ENCODE assay signal across 17 cellular contexts in the genomic region with DNA sequence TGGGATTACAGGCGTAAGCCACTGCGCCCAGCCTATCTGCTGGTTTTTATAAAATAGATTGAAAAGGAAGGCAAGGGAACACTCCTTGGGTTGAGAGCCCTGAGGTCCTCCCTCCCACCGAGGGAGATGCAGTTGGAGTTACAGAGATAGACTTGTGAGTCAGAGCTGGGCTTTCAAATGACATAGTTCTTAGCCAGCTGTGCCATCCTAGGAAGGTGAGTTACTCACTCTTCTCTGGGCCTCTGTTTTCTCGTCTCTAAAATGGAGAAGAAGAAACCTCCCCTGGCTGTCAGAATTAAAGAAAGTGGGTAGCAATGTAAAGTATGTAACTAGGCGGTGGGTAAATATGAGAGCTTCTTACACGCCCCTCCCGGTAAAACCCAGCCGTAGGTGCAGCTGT. TPM values are rescaled to one million over a fixed set of nuclear protein-coding genes. Genes with fewer than 3 reads are reported as not detected.
A peak's percentile ranks its signal among the peaks of the same experiment; 100 is the strongest.
DNase-seq lines count a peak whose midpoint lies in the region; ATAC-seq and TF ChIP-seq lines count a peak whose summit lies in the region.
"Had no signal": no experiment of that assay in that cellular context is flagged by ENCODE, and none has a peak within 500 bp of the region (broad histone marks: within the 10 kb centered on the region; RNA-seq: fewer than 3 reads in every experiment).

No MANE protein-coding gene starts in this region.

- no peak for TF ChIP-seq CTCF in heart right ventricle (IDR thresholded peaks at IDR 0.05)
- no peak for TF ChIP-seq CTCF in gastroesophageal sphincter (IDR thresholded peaks at IDR 0.05)

- peaks cover 10 to 25% of the 10 kb centered on the region in 2 donors for H3K27me3 Mint-ChIP-seq in stimulated activated naive B cell treated with anti-CD40 and anti-IgM and Interleukin-4, amounts not matched to agents 10 μg/mL and 1 μg/mL and 100 μg/mL, for 72 hours
- H3K27me3 Mint-ChIP-seq in activated CD4-positive, alpha-beta memory T cell treated with anti-CD3 and anti-CD28 coated beads for 36 hours, result peaks cover 24% of the 10 kb centered on the region
- peaks cover 60% of the 10 kb centered on the region for H3K27me3 Mint-ChIP-seq in activated T-cell treated with anti-CD3 and anti-CD28 coated beads, Interleukin-2, amount 50 U/mL, for 24 hours

- CTCF ChIA-PET in activated CD4-positive, alpha-beta memory T cell treated with anti-CD3 and anti-CD28 coated beads for 36 hours (lab: Charles Lee), result no interaction called here

- peaks cover 0 to 14% (median 3%) of the 10 kb centered on the region in 7 donors for H3K27me3 ChIP-seq in heart right ventricle
- no peaks in the 10 kb centered on the region for H3K27me3 ChIP-seq in right cardiac atrium (ENCODE audit: control insufficient read depth, insufficient read depth)
- no peaks in the 10 kb centered on the region for H3K27me3 ChIP-seq in gastroesophageal sphincter
- H3K27me3 ChIP-seq: upper lobe of right lung had no signal

- H3K4me3 ChIP-seq in heart right ventricle (no peak overlapping the region), right cardiac atrium (ENCODE audit: low read length) (no peak overlapping the region), gastroesophageal sphincter (no peak overlapping the region)
- H3K4me3 ChIP-seq: upper lobe of right lung had no signal

- ATAC-seq in heart right ventricle (no peak), right cardiac atrium (no peak), SK-N-SH treated with all-trans-retinoic acid at 6 μM for 48 hours (peak; percentile 46), gastroesophageal sphincter (no peak)
- ATAC-seq in stimulated activated naive B cell treated with anti-CD40 and anti-IgM and Interleukin-4, amounts not matched to agents 10 μg/mL and 1 μg/mL and 100 μg/mL, for 72 hours (replicated peaks), result peak in 1 of 2 donors; percentile 35
- ATAC-seq: activated naive CD8-positive, alpha-beta T cell treated with anti-CD3 and anti-CD28 coated beads, Interleukin-2, amount 50 U/mL, for 24 hours; left colon; upper lobe of right lung had no signal

- H3K9me3 ChIP-seq in heart right ventricle (peaks cover 0 to 6% (median under 1%) of the 10 kb centered on the region in 11 donors), right cardiac atrium (ENCODE audit: control insufficient read depth, low read length) (no peaks in the 10 kb centered on the region), gastroesophageal sphincter (no peaks in the 10 kb centered on the region)
- H3K9me3 ChIP-seq: upper lobe of right lung had no signal

- H3K36me3 ChIP-seq in heart right ventricle (peaks cover 0 to 11% (median 0%) of the 10 kb centered on the region in 9 donors), gastroesophageal sphincter (no peaks in the 10 kb centered on the region)
- H3K36me3 ChIP-seq: upper lobe of right lung had no signal

- POLR2A ChIA-PET in activated CD4-positive, alpha-beta memory T cell treated with anti-CD3 and anti-CD28 coated beads for 36 hours (lab: Charles Lee), result no interaction called here

- H3K4me1 ChIP-seq in heart right ventricle (peaks cover 14 to 89% (median 71%) of the 10 kb centered on the region in 9 donors), right cardiac atrium (ENCODE audit: control insufficient read depth, insufficient read depth, low read length) (peaks cover 30% of the 10 kb centered on the region), gastroesophageal sphincter (peaks cover 7 to 82% (median 23%) of the 10 kb centered on the region in 3 donors)

- intact Hi-C loops in heart right ventricle (cut with DNase I) (loop anchor here in 6 of 10 donors (5.0 kb wide), 3 partner anchors 33 to 43 kb away; no protein-coding TSS in a partner anchor), right cardiac atrium (cut with DNase I) (loop anchor here in 1 of 4 donors (5.0 kb wide), 1 partner anchor 33 kb away; no protein-coding TSS in a partner anchor)
- intact Hi-C loops in activated CD4-positive, alpha-beta memory T cell treated with anti-CD3 and anti-CD28 coated beads for 36 hours (cut with micrococcal nuclease), result no loop called here

- 35 to 85% methylated on average over 8 of the region's 8 CpGs for WGBS in heart right ventricle, 2 donors
- WGBS in right cardiac atrium, result 85% methylated on average over 8 of the region's 8 CpGs
- 91 to 97% methylated on average over 4 to 5 of the region's 8 CpGs for WGBS in gastroesophageal sphincter (ENCODE audit: low coverage in 1 of 2), 2 donors

- peak overlapping the region; percentile 16 for H3K27ac Mint-ChIP-seq in stimulated activated naive B cell treated with anti-CD40 and anti-IgM and Interleukin-4, amounts not matched to agents 10 μg/mL and 1 μg/mL and 100 μg/mL, for 72 hours
- H3K27ac Mint-ChIP-seq in activated CD4-positive, alpha-beta memory T cell treated with anti-CD3 and anti-CD28 coated beads for 36 hours, result no peak overlapping the region
- no peak overlapping the region for H3K27ac Mint-ChIP-seq in activated T-cell treated with anti-CD3 and anti-CD28 coated beads, Interleukin-2, amount 50 U/mL, for 24 hours
- H3K27ac Mint-ChIP-seq: activated B cell treated with CpG ODN at 0.5 μM for 24 hours; activated naive CD8-positive, alpha-beta T cell treated with anti-CD3 and anti-CD28 coated beads, Interleukin-2, amount 50 U/mL, for 24 hours had no signal

- peak overlapping the region; percentile 48 to 56 for H3K4me3 Mint-ChIP-seq in stimulated activated naive B cell treated with anti-CD40 and anti-IgM and Interleukin-4, amounts not matched to agents 10 μg/mL and 1 μg/mL and 100 μg/mL, for 72 hours
- no peak overlapping the region for H3K4me3 Mint-ChIP-seq in activated CD4-positive, alpha-beta memory T cell treated with anti-CD3 and anti-CD28 coated beads for 36 hours
- H3K4me3 Mint-ChIP-seq in activated T-cell treated with anti-CD3 and anti-CD28 coated beads, Interleukin-2, amount 50 U/mL, for 24 hours, result no peak overlapping the region
- H3K4me3 Mint-ChIP-seq: activated B cell treated with CpG ODN at 0.5 μM for 24 hours; activated naive CD8-positive, alpha-beta T cell treated with anti-CD3 and anti-CD28 coated beads, Interleukin-2, amount 50 U/mL, for 24 hours had no signal

- H3K9me3 Mint-ChIP-seq in stimulated activated naive B cell treated with anti-CD40 and anti-IgM and Interleukin-4, amounts not matched to agents 10 μg/mL and 1 μg/mL and 100 μg/mL, for 72 hours, result peaks cover 0 to 4% of the 10 kb centered on the region in 2 donors
- peaks cover 4% of the 10 kb centered on the region for H3K9me3 Mint-ChIP-seq in activated CD4-positive, alpha-beta memory T cell treated with anti-CD3 and anti-CD28 coated beads for 36 hours
- H3K9me3 Mint-ChIP-seq in activated T-cell treated with anti-CD3 and anti-CD28 coated beads, Interleukin-2, amount 50 U/mL, for 24 hours, result no peaks in the 10 kb centered on the region
- H3K9me3 Mint-ChIP-seq: activated naive CD8-positive, alpha-beta T cell treated with anti-CD3 and anti-CD28 coated beads, Interleukin-2, amount 50 U/mL, for 24 hours had no signal

- peaks cover 32 to 66% of the 10 kb centered on the region in 2 donors for H3K4me1 Mint-ChIP-seq in stimulated activated naive B cell treated with anti-CD40 and anti-IgM and Interleukin-4, amounts not matched to agents 10 μg/mL and 1 μg/mL and 100 μg/mL, for 72 hours
- peaks cover 15% of the 10 kb centered on the region for H3K4me1 Mint-ChIP-seq in activated CD4-positive, alpha-beta memory T cell treated with anti-CD3 and anti-CD28 coated beads for 36 hours (ENCODE audit: low read depth)
- H3K4me1 Mint-ChIP-seq in activated T-cell treated with anti-CD3 and anti-CD28 coated beads, Interleukin-2, amount 50 U/mL, for 24 hours (ENCODE audit: low read depth), result peaks cover 27% of the 10 kb centered on the region

- DNase-seq in heart right ventricle (no peak), right cardiac atrium (no peak), DMS153 treated with DMSO at 0.1 percent for 48 hours (lab: John Stamatoyannopoulos, UW; ENCODE audit: unreplicated experiment) (no peak)
- DNase-seq in stimulated activated naive B cell treated with anti-CD40 and anti-IgM and Interleukin-4, amounts not matched to agents 10 μg/mL and 1 μg/mL and 100 μg/mL, for 72 hours, result no peak
- no peak for DNase-seq in activated CD4-positive, alpha-beta memory T cell treated with anti-CD3 and anti-CD28 coated beads for 36 hours
- no peak for DNase-seq in activated T-cell treated with anti-CD3 and anti-CD28 coated beads, Interleukin-2, amount 50 U/mL, for 24 hours
- DNase-seq: activated B cell treated with CpG ODN at 0.5 μM for 24 hours; activated naive CD8-positive, alpha-beta T cell treated with anti-CD3 and anti-CD28 coated beads, Interleukin-2, amount 50 U/mL, for 24 hours; activated T-cell treated with anti-CD3 and anti-CD28 coated beads for 4 hours; DMS153; Karpas-422; left colon; stimulated activated CD4-positive, alpha-beta T cell treated with anti-CD3 and anti-CD28 coated beads, Interleukin-15, amount 100 ng/mL, for 24 hours had no signal

- no peak for TF ChIP-seq POLR2A in gastroesophageal sphincter (IDR thresholded peaks at IDR 0.05)

- peaks cover 20 to 29% of the 10 kb centered on the region in 2 donors for H3K36me3 Mint-ChIP-seq in stimulated activated naive B cell treated with anti-CD40 and anti-IgM and Interleukin-4, amounts not matched to agents 10 μg/mL and 1 μg/mL and 100 μg/mL, for 72 hours
- no peaks in the 10 kb centered on the region for H3K36me3 Mint-ChIP-seq in activated CD4-positive, alpha-beta memory T cell treated with anti-CD3 and anti-CD28 coated beads for 36 hours
- no peaks in the 10 kb centered on the region for H3K36me3 Mint-ChIP-seq in activated T-cell treated with anti-CD3 and anti-CD28 coated beads, Interleukin-2, amount 50 U/mL, for 24 hours (ENCODE audit: low read depth)

- H3K27ac ChIP-seq in heart right ventricle (peak overlapping the region in 9 of 10 donors; percentile 24 to 95 (median 93)), right cardiac atrium (ENCODE audit: low read length) (no peak overlapping the region), gastroesophageal sphincter (peak overlapping the region in 3 of 4 donors; percentile 14 to 90 (median 27))
- H3K27ac ChIP-seq: upper lobe of right lung had no signal

- no peak for TF ChIP-seq EP300 in gastroesophageal sphincter (IDR thresholded peaks at IDR 0.05)

TF ChIP-seq in SK-N-SH treated with all-trans-retinoic acid at 6 μM for 48 hours, 23 proteins besides CTCF, POLR2A, EP300 and RAD21 (continues in another document):
- TF ChIP-seq OSR1 (CRISPR knock-in tag; IDR thresholded peaks at IDR 0.05) (no peak), ESRRG (CRISPR knock-in tag; IDR thresholded peaks at IDR 0.05) (no peak), ZNF8 (CRISPR knock-in tag; IDR thresholded peaks at IDR 0.05) (no peak)

RNA-seq across cellular contexts. Expression of a gene that starts 2.4 kb away (rescaled TPM):
- total RNA-seq in heart right ventricle (100 to 1,000 TPM in 9 of 10 donors, 10 to 100 TPM in 1; 91.5 to 132 (median 112) TPM), right cardiac atrium (100 to 1,000 TPM in 1 of 4 donors, 10 to 100 TPM in 3; 85.6 to 106 (median 87.8) TPM), gastroesophageal sphincter (100 to 1,000 TPM; 164 to 225 (median 179) TPM)
- polyA plus RNA-seq in heart right ventricle (100 to 1,000 TPM; 103 to 111 TPM), right cardiac atrium (61.9 TPM)
- total RNA-seq in activated CD4-positive, alpha-beta memory T cell treated with anti-CD3 and anti-CD28 coated beads for 36 hours, result 100 to 1,000 TPM; 238 to 240 TPM

RNA-seq across cellular contexts. Expression of a gene that starts 39.2 kb away (rescaled TPM):
- 1 to 10 TPM; 1.9 to 6.9 (median 4.6) TPM for total RNA-seq in heart right ventricle
- 1 to 10 TPM; 4.8 to 7.6 TPM for polyA plus RNA-seq in heart right ventricle
- total RNA-seq in right cardiac atrium, result 1 to 10 TPM in 3 of 4 donors, under 1 TPM in 1; 0.74 to 2.8 (median 1.9) TPM
- polyA plus RNA-seq in right cardiac atrium, result 2.1 TPM
- 1 to 10 TPM in 3 of 4 donors, under 1 TPM in 1; 0.81 to 6.7 (median 3.2) TPM for total RNA-seq in gastroesophageal sphincter
- not detected for total RNA-seq in activated CD4-positive, alpha-beta memory T cell treated with anti-CD3 and anti-CD28 coated beads for 36 hours
- total RNA-seq: activated B cell treated with CpG ODN at 0.5 μM for 24 hours had no signal
- polyA plus RNA-seq: neural cell had no signal

Comparison
In these comparisons a context has a peak if more than half of its experiments do, and no peak if none do; other contexts are left out.
1. H3K4me3 Mint-ChIP-seq: peak in stimulated activated naive B cell treated with anti-CD40 and anti-IgM and Interleukin-4, amounts not matched to agents 10 μg/mL and 1 μg/mL and 100 μg/mL, for 72 hours (2 of 2); none in activated CD4-positive, alpha-beta memory T cell treated with anti-CD3 and anti-CD28 coated beads for 36 hours (single experiment) and activated T-cell treated with anti-CD3 and anti-CD28 coated beads, Interleukin-2, amount 50 U/mL, for 24 hours (single experiment).